Comparison of ENCODE assay signal across 16 cellular contexts in genomic region chr9:72128526-72128925, GRCh38. TPM values are rescaled to one million over a fixed set of nuclear protein-coding genes. Genes with fewer than 3 reads are reported as not detected.
DNase-seq lines count a peak whose midpoint lies in the region; ATAC-seq and TF ChIP-seq lines count a peak whose summit lies in the region.
"Had no signal": no experiment of that assay in that cellular context is flagged by ENCODE, and none has a peak within 500 bp of the region (broad histone marks: within the 10 kb centered on the region; RNA-seq: fewer than 3 reads in every experiment).

No MANE protein-coding gene starts in this region.

- peaks cover 0 to 4% (median 0%) of the 10 kb centered on the region in 11 donors for H3K9me3 Mint-ChIP-seq in naive thymus-derived CD4-positive, alpha-beta T cell
- H3K9me3 Mint-ChIP-seq: H9 had no signal

- no peak overlapping the region for H2AFZ ChIP-seq in hepatocyte

- no peaks in the 10 kb centered on the region for H3K9me2 ChIP-seq in hepatocyte (replicated peaks; ENCODE audit: insufficient read depth)

- H3K27ac Mint-ChIP-seq in naive thymus-derived CD4-positive, alpha-beta T cell: no peak overlapping the region
- H3K27ac Mint-ChIP-seq: CD4-positive, alpha-beta memory T cell; H9; IgD-negative memory B cell had no signal

- H3K36me3 Mint-ChIP-seq in naive thymus-derived CD4-positive, alpha-beta T cell: no peaks in the 10 kb centered on the region
- H3K36me3 Mint-ChIP-seq: CD4-positive, alpha-beta memory T cell; IgD-negative memory B cell had no signal

- ATAC-seq in right lobe of liver: no peak
- ATAC-seq in naive thymus-derived CD4-positive, alpha-beta T cell: no peak

- POLR2A ChIA-PET in naive thymus-derived CD4-positive, alpha-beta T cell (lab: Charles Lee): no interaction called here

- no peaks in the 10 kb centered on the region for H3K9me3 ChIP-seq in MG63
- no peaks in the 10 kb centered on the region for H3K9me3 ChIP-seq in hepatocyte (ENCODE audit: low read depth)
- no peaks in the 10 kb centered on the region for H3K9me3 ChIP-seq in right lobe of liver
- H3K9me3 ChIP-seq in breast epithelium: no peaks in the 10 kb centered on the region
- H3K9me3 ChIP-seq in naive thymus-derived CD4-positive, alpha-beta T cell (ENCODE audit: control insufficient read depth in 2 of 3, low read length in 3 of 3): no peaks in the 10 kb centered on the region

- TF ChIP-seq CTCF in 22Rv1 (IDR thresholded peaks at IDR 0.05): no peak
- no peak for TF ChIP-seq CTCF in hepatocyte (IDR thresholded peaks at IDR 0.05; ENCODE audit: poor library complexity)
- no peak for TF ChIP-seq CTCF in right lobe of liver (IDR thresholded peaks at IDR 0.05)
- TF ChIP-seq CTCF in breast epithelium (IDR thresholded peaks at IDR 0.05): no peak

- H3K4me1 ChIP-seq in hepatocyte (ENCODE audit: insufficient read depth) (peaks cover 17% of the 10 kb centered on the region), right lobe of liver (peaks cover 0 to 60% (median 22%) of the 10 kb centered on the region in 4 donors), breast epithelium (no peaks in the 10 kb centered on the region)
- no peaks in the 10 kb centered on the region for H3K4me1 ChIP-seq in naive thymus-derived CD4-positive, alpha-beta T cell (ENCODE audit: control insufficient read depth in 2 of 2, insufficient read depth in 2 of 2, low read length in 2 of 2)

- TF ChIP-seq POLR2A in right lobe of liver (IDR thresholded peaks at IDR 0.05) (no peak), breast epithelium (IDR thresholded peaks at IDR 0.05) (no peak)

- H3K36me3 ChIP-seq in MG63: no peaks in the 10 kb centered on the region
- H3K36me3 ChIP-seq in hepatocyte (replicated peaks; ENCODE audit: insufficient read depth, low read depth): no peaks in the 10 kb centered on the region
- no peaks in the 10 kb centered on the region for H3K36me3 ChIP-seq in right lobe of liver
- H3K36me3 ChIP-seq in breast epithelium: no peaks in the 10 kb centered on the region
- H3K36me3 ChIP-seq in naive thymus-derived CD4-positive, alpha-beta T cell (ENCODE audit: control insufficient read depth in 2 of 3, insufficient read depth in 3 of 3, low read length in 3 of 3): no peaks in the 10 kb centered on the region

- DNase-seq in MG63 (peak; percentile 34), hepatocyte (ENCODE audit: low spot score) (no peak), right lobe of liver (no peak), NCI-H1436 (lab: John Stamatoyannopoulos, UW) (no peak), breast epithelium (ENCODE audit: low spot score in 2 of 2) (no peak)
- no peak for DNase-seq in naive thymus-derived CD4-positive, alpha-beta T cell
- DNase-seq: AML-193; CD4-positive, alpha-beta memory T cell; DMS153; DMS79; GDM1; H9 had no signal

- H3K4me3 Mint-ChIP-seq in naive thymus-derived CD4-positive, alpha-beta T cell: no peak overlapping the region
- H3K4me3 Mint-ChIP-seq: H9, IgD-negative memory B cell had no signal

- intact Hi-C loops in right lobe of liver (cut with DNase I): no loop called here
- intact Hi-C loops in breast epithelium (cut with DNase I; ENCODE audit: low total_unique reads): no loop called here
- intact Hi-C loops in naive thymus-derived CD4-positive, alpha-beta T cell (cut with micrococcal nuclease): no loop called here

- no peaks in the 10 kb centered on the region for H3K79me2 ChIP-seq in hepatocyte

- CTCF ChIA-PET in naive thymus-derived CD4-positive, alpha-beta T cell (lab: Charles Lee): no interaction called here

- H3K4me3 ChIP-seq in MG63: no peak overlapping the region
- H3K4me3 ChIP-seq in hepatocyte: no peak overlapping the region
- no peak overlapping the region for H3K4me3 ChIP-seq in right lobe of liver
- H3K4me3 ChIP-seq in breast epithelium: no peak overlapping the region
- H3K4me3 ChIP-seq in naive thymus-derived CD4-positive, alpha-beta T cell (ENCODE audit: low read length): no peak overlapping the region

- H3K27ac ChIP-seq in 22Rv1 (peak overlapping the region; percentile 60), hepatocyte (peak overlapping the region; percentile 87), right lobe of liver (peak overlapping the region; percentile 52 to 94 (median 66)), breast epithelium (no peak overlapping the region)
- no peak overlapping the region for H3K27ac ChIP-seq in naive thymus-derived CD4-positive, alpha-beta T cell (ENCODE audit: low read depth, low read length)
- H3K27ac ChIP-seq: C4-2B had no signal

- H3K4me1 Mint-ChIP-seq in naive thymus-derived CD4-positive, alpha-beta T cell: no peaks in the 10 kb centered on the region
- H3K4me1 Mint-ChIP-seq: H9, IgD-negative memory B cell had no signal

- H4K20me1 ChIP-seq in hepatocyte (ENCODE audit: insufficient read depth, poor library complexity, severe bottlenecking): no peaks in the 10 kb centered on the region

- H3K4me2 ChIP-seq in hepatocyte: no peak overlapping the region

- no peaks in the 10 kb centered on the region for H3K27me3 ChIP-seq in MG63
- H3K27me3 ChIP-seq in hepatocyte: no peaks in the 10 kb centered on the region
- no peaks in the 10 kb centered on the region for H3K27me3 ChIP-seq in right lobe of liver
- no peaks in the 10 kb centered on the region for H3K27me3 ChIP-seq in breast epithelium
- H3K27me3 ChIP-seq in naive thymus-derived CD4-positive, alpha-beta T cell (ENCODE audit: control insufficient read depth in 2 of 2, insufficient read depth in 2 of 2, low read length in 2 of 2): no peaks in the 10 kb centered on the region

- WGBS in hepatocyte (ENCODE audit: low lambda C conversion rate, missing lambda C conversion rate): 82% methylated on average over 2 of the region's 2 CpGs
- WGBS in right lobe of liver (ENCODE audit: insufficient coverage, low coverage, low lambda C conversion rate, missing lambda C conversion rate): 44% methylated on average over 2 of the region's 2 CpGs

- H3K27me3 Mint-ChIP-seq in naive thymus-derived CD4-positive, alpha-beta T cell: peaks cover 0 to 24% (median 21%) of the 10 kb centered on the region in 5 donors

RNA-seq across cellular contexts. Expression of gene GDA, which starts 20.7 kb away (rescaled TPM):
- not detected in 2 replicates for total RNA-seq in MG63 (2014; rRNA removed; shearing (Covaris generic); ENCODE audit: low replicate concordance)
- total RNA-seq in hepatocyte (23.6 and 28.5 TPM in 2 replicates), right lobe of liver (10 to 100 TPM; 26.8 to 69.6 (median 45.3) TPM), breast epithelium (1 to 10 TPM in 2 of 3 donors, not detected in 1; 1.3 to 3.0 TPM)
- polyA plus RNA-seq in hepatocyte: 9.3 and 14.4 TPM in 2 replicates
- total RNA-seq in naive thymus-derived CD4-positive, alpha-beta T cell: not detected
- not detected for polyA plus RNA-seq in naive thymus-derived CD4-positive, alpha-beta T cell
- total RNA-seq: CD4-positive, alpha-beta memory T cell had no signal
- polyA plus RNA-seq: BJ; CD4-positive, alpha-beta memory T cell; IgD-negative memory B cell had no signal

Comparison
In these comparisons a context has a peak if more than half of its experiments do, and no peak if none do; other contexts are left out.
1. H3K27ac ChIP-seq: peak in 22Rv1 (single experiment), hepatocyte (single experiment) and right lobe of liver (3 of 3); none in breast epithelium (0 of 2) and naive thymus-derived CD4-positive, alpha-beta T cell (single experiment).